ENCODE assay signal across 14 cellular contexts in the genomic region with DNA sequence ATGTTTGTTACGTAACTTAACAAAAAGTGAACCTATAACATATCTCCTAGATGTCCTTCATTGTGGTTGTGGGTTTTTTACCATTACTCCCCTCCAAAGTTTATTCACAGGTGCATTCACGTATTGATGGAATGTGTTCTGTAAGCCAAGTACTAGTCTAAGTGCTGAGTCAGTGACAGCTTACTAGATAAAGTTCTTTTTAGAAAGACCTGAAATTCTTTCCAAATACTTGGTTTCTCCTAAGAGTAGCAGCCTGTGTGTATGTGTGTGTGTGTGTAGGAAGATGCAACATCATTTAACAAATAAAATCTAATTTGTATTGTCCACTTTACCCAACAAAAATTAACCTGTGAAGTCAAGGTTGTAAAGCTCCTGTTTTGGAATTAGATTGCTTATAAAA. TPM values are rescaled to one million over a fixed set of nuclear protein-coding genes. Genes with fewer than 3 reads are reported as not detected.
DNase-seq lines count a peak whose midpoint lies in the region; ATAC-seq and TF ChIP-seq lines count a peak whose summit lies in the region.
"Had no signal": no experiment of that assay in that cellular context is flagged by ENCODE, and none has a peak within 500 bp of the region (broad histone marks: within the 10 kb centered on the region; RNA-seq: fewer than 3 reads in every experiment).

No MANE protein-coding gene starts in this region.

- WGBS in thyroid gland, 2 donors: 61 to 68% methylated on average over 2 of the region's 2 CpGs

- no peaks in the 10 kb centered on the region for H3K79me2 ChIP-seq in GM23338 (replicated peaks; ENCODE audit: insufficient read depth)

- H2AFZ ChIP-seq in GM23338: no peak overlapping the region

- H3K9me3 ChIP-seq in thyroid gland: no peaks in the 10 kb centered on the region
- H3K9me3 ChIP-seq: HAP-1 had no signal

- no peak for ATAC-seq in GM23338
- ATAC-seq in SK-N-SH treated with all-trans-retinoic acid at 6 μM for 48 hours: no peak
- no peak for ATAC-seq in T-cell (replicated peaks in 1 of 4)
- no peak for ATAC-seq in stimulated activated naive CD8-positive, alpha-beta T cell treated with anti-CD3 and anti-CD28 coated beads, Interleukin-15, Interleukin-2, amounts not matched to agents 100 U/mL and 50 U/mL, for 24 hours

- H3K36me3 Mint-ChIP-seq in GM23338 (ENCODE audit: low read depth): no peaks in the 10 kb centered on the region
- peaks cover 60% of the 10 kb centered on the region for H3K36me3 Mint-ChIP-seq in T-cell

- H3K4me1 ChIP-seq in GM23338 (ENCODE audit: insufficient read depth) (no peaks in the 10 kb centered on the region; the same call in 1 of the 2 replicates), thyroid gland (peaks cover 0 to 3% of the 10 kb centered on the region in 2 donors)
- H3K4me1 ChIP-seq: BLaER1 treated with 17β-estradiol and CSF1 and Interleukin-3, amounts not matched to agents 10 nM and 100 nM had no signal

- no peak for TF ChIP-seq CTCF in GM23338 (conservative IDR thresholded peaks at IDR 0.05; ENCODE audit: low read depth in 2 of 2)
- TF ChIP-seq CTCF in fibroblast of the aortic adventitia (IDR thresholded peaks at IDR 0.05; ENCODE audit: insufficient read depth, low read length): no peak
- TF ChIP-seq CTCF in thyroid gland (IDR thresholded peaks at IDR 0.05): no peak

- no peaks in the 10 kb centered on the region for H3F3A ChIP-seq in GM23338 (replicated peaks; ENCODE audit: low read depth)

- H3K9me2 ChIP-seq in GM23338 (ENCODE audit: insufficient read depth): no peaks in the 10 kb centered on the region

- H3K27me3 Mint-ChIP-seq in GM23338 (ENCODE audit: insufficient read depth, low read depth, poor library complexity): peaks cover 3% of the 10 kb centered on the region
- no peaks in the 10 kb centered on the region for H3K27me3 Mint-ChIP-seq in T-cell
- H3K27me3 Mint-ChIP-seq: CD4-positive, alpha-beta memory T cell had no signal

- intact Hi-C loops in thyroid gland (cut with DNase I): no loop called here

- POLR2A ChIA-PET in T-cell (lab: Charles Lee): no interaction called here

- H3K27ac ChIP-seq in GM23338 (ENCODE audit: low read depth): no peak overlapping the region
- H3K27ac ChIP-seq in thyroid gland: peak overlapping the region in 2 of 3 donors; percentile 27 to 30
- H3K27ac ChIP-seq: BLaER1 treated with 17β-estradiol and CSF1 and Interleukin-3, amounts not matched to agents 10 nM and 100 nM had no signal

- H3K4me3 ChIP-seq in GM23338: no peak overlapping the region
- H3K4me3 ChIP-seq in fibroblast of the aortic adventitia (ENCODE audit: low read depth, low read length): no peak overlapping the region
- no peak overlapping the region for H3K4me3 ChIP-seq in thyroid gland (replicated peaks in 1 of 3)
- H3K4me3 ChIP-seq: BLaER1 treated with 17β-estradiol and CSF1 and Interleukin-3, amounts not matched to agents 10 nM and 100 nM; HAP-1 had no signal

- H3K4me2 ChIP-seq in GM23338: no peak overlapping the region
- H3K4me2 ChIP-seq: BLaER1 treated with 17β-estradiol and CSF1 and Interleukin-3, amounts not matched to agents 10 nM and 100 nM had no signal

- H3K36me3 ChIP-seq in GM23338 (ENCODE audit: insufficient read depth) (no peaks in the 10 kb centered on the region), thyroid gland (peaks cover 2 to 12% of the 10 kb centered on the region in 2 donors)
- H3K36me3 ChIP-seq: HAP-1 had no signal

- H3K27me3 ChIP-seq in GM23338 (ENCODE audit: insufficient read depth) (no peaks in the 10 kb centered on the region), thyroid gland (no peaks in the 10 kb centered on the region)
- H3K27me3 ChIP-seq: BLaER1 treated with 17β-estradiol and CSF1 and Interleukin-3, amounts not matched to agents 10 nM and 100 nM had no signal

- H3K9me3 Mint-ChIP-seq in GM23338 (no peaks in the 10 kb centered on the region), T-cell (no peaks in the 10 kb centered on the region)
- H3K9me3 Mint-ChIP-seq: CD4-positive, alpha-beta memory T cell had no signal

- DNase-seq in GM23338 (ENCODE audit: low spot score) (no peak), fibroblast of the aortic adventitia (ENCODE audit: low read depth) (peak; percentile 68), thyroid gland (peak in 1 of 2 donors; percentile 18), DMS53 treated with DMSO at 0.1 percent for 48 hours (lab: John Stamatoyannopoulos, UW; ENCODE audit: unreplicated experiment) (no peak), T-cell (no peak)
- no peak for DNase-seq in stimulated activated naive CD8-positive, alpha-beta T cell treated with anti-CD3 and anti-CD28 coated beads, Interleukin-15, Interleukin-2, amounts not matched to agents 100 U/mL and 50 U/mL, for 24 hours
- DNase-seq: ACHN; CD4-positive, alpha-beta memory T cell; DMS153; DND-41; GDM1 had no signal

- peak overlapping the region; percentile 62; the same call in 1 of the 2 replicates for H3K27ac Mint-ChIP-seq in GM23338
- H3K27ac Mint-ChIP-seq in T-cell: no peak overlapping the region

- CTCF ChIA-PET in T-cell (lab: Charles Lee): interaction anchor here in 1 of 2 donors (0.5 kb wide), 1 partner anchor 80 kb away, joined by 3 read pairs; no protein-coding TSS in a partner anchor

- H3K4me1 Mint-ChIP-seq in GM23338 (peaks cover 9% of the 10 kb centered on the region; the same call in 2 of the 3 replicates), T-cell (no peaks in the 10 kb centered on the region)

- H3K4me3 Mint-ChIP-seq in GM23338 (no peak overlapping the region), T-cell (no peak overlapping the region)
- H3K4me3 Mint-ChIP-seq: CD4-positive, alpha-beta memory T cell had no signal

- H4K20me1 ChIP-seq in GM23338 (replicated peaks; ENCODE audit: insufficient read depth): no peaks in the 10 kb centered on the region
- H4K20me1 ChIP-seq: BLaER1 treated with 17β-estradiol and CSF1 and Interleukin-3, amounts not matched to agents 10 nM and 100 nM had no signal

- TF ChIP-seq POLR2A in thyroid gland (IDR thresholded peaks at IDR 0.05): no peak

TF ChIP-seq in GM23338, 12 proteins besides CTCF, POLR2A, EP300 and RAD21 (continues in another document):
- no peak for TF ChIP-seq CREB1 (CRISPR knock-in tag; IDR thresholded peaks at IDR 0.05; ENCODE audit: low read depth)
- TF ChIP-seq JUNB (IDR thresholded peaks at IDR 0.05; ENCODE audit: unreplicated experiment): no peak
- TF ChIP-seq, protein P1, sequence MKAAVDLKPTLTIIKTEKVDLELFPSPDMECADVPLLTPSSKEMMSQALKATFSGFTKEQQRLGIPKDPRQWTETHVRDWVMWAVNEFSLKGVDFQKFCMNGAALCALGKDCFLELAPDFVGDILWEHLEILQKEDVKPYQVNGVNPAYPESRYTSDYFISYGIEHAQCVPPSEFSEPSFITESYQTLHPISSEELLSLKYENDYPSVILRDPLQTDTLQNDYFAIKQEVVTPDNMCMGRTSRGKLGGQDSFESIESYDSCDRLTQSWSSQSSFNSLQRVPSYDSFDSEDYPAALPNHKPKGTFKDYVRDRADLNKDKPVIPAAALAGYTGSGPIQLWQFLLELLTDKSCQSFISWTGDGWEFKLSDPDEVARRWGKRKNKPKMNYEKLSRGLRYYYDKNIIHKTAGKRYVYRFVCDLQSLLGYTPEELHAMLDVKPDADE (IDR thresholded peaks at IDR 0.05): no peak

TF ChIP-seq in SK-N-SH treated with all-trans-retinoic acid at 6 μM for 48 hours, 23 proteins besides CTCF, POLR2A, EP300 and RAD21:
- no peak for TF ChIP-seq SNAI2 (CRISPR knock-in tag; IDR thresholded peaks at IDR 0.05)
- peak; percentile 31; the same call in 1 of the 2 replicates for TF ChIP-seq ISL1 (CRISPR knock-in tag; IDR thresholded peaks at IDR 0.05)

RNA-seq across cellular contexts. Expression of a gene that starts 22.1 kb away (rescaled TPM):
- total RNA-seq in GM23338 (2014; rRNA removed; shearing (Covaris generic)): 1.3 and 2.0 TPM in 2 replicates
- polyA plus RNA-seq in GM23338 (2016; fragmentation: Nextera tagmentation; extraction: Ambion mirVana): 2.4 and 3.9 TPM in 2 replicates
- total RNA-seq in fibroblast of the aortic adventitia (ENCODE audit: low replicate concordance) (6.0 and 11.3 TPM in 2 replicates), thyroid gland (10 to 100 TPM; 14.1 to 16.3 (median 16.2) TPM), T-cell (10 to 100 TPM in 2 of 5 donors, 1 to 10 TPM in 3; 1.2 to 10.4 (median 2.3) TPM)
